ENCODE assay signal across 20 cellular contexts in the genomic region with DNA sequence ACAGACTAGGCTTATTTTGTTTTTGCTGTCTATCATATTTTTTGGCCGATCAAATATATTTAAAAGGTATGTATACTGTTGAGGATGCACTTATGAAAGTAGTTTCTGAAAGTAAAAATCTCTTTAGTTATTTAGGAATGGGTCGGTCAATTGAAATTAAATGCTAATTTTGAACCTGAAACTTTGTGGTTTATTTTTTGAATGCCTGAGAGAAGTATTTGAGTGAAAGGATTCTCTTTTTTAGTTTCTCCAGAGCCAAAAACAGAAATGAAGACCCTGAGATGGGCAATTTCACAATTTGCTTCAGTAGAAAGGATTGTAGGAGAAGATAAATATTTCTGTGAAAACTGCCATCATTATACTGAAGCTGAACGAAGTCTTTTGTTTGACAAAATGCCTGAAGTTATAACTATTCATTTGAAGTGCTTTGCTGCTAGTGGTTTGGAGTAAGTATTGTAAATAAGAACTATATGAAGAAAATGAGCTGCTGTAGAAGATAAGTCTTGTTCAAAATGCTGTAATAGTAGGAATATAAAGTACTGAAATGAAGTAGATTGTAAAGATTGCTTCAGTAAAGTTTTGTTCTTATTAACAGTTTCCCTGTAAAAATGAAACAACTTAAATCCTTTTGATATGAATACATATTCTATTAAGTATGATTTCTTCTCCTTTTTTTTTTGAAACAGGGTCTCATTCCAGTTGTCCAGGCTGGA.
"Had no signal": no experiment of that assay in that cellular context is flagged by ENCODE, and none has a peak within 500 bp of the region (broad histone marks: within the 10 kb centered on the region; RNA-seq: fewer than 3 reads in every experiment).

No MANE protein-coding gene starts in this region.

- DNase-seq: activated CD4-positive, CD25-positive, alpha-beta regulatory T cell; activated CD8-positive, alpha-beta memory T cell treated with anti-CD3 and anti-CD28 coated beads, Interleukin-2, amount 50 U/mL, for 48 hours; activated naive CD4-positive, alpha-beta T cell treated with Interleukin-2 at 50 U/mL for 16 hours; aorta; brain microvascular endothelial cell; heart left ventricle; kidney glomerular epithelial cell; left ventricle myocardium inferior; mammary epithelial cell; occipital lobe; posterior cingulate gyrus; retina; stimulated activated CD4-positive, alpha-beta T cell treated with anti-CD3 and anti-CD28 coated beads, Interleukin-1b, Interleukin-23, amount 100 ng/mL, for 48 hours; stimulated activated CD8-positive, alpha-beta memory T cell treated with anti-CD3 and anti-CD28 coated beads, Interleukin-4, amount 100 ng/mL, for 48 hours; stimulated activated naive CD8-positive, alpha-beta T cell treated with anti-CD3 and anti-CD28 coated beads, Interleukin-15, Interleukin-2, amounts not matched to agents 100 U/mL and 50 U/mL, for 24 hours; substantia nigra had no signal

- H3K27ac ChIP-seq: brain microvascular endothelial cell, coronary artery, gastroesophageal sphincter, heart left ventricle, left ventricle myocardium inferior, tibial nerve, vagina had no signal

- H3K9me3 ChIP-seq: gastroesophageal sphincter, heart left ventricle, left ventricle myocardium inferior, tibial nerve, vagina had no signal

- H3K4me3 ChIP-seq: coronary artery, gastroesophageal sphincter, heart left ventricle, left ventricle myocardium inferior, tibial nerve, vagina had no signal

- H3K4me1 ChIP-seq: left ventricle myocardium inferior, vagina had no signal

- ATAC-seq: gastroesophageal sphincter; heart left ventricle; stimulated activated naive CD8-positive, alpha-beta T cell treated with anti-CD3 and anti-CD28 coated beads, Interleukin-15, Interleukin-2, amounts not matched to agents 100 U/mL and 50 U/mL, for 24 hours had no signal

- H3K27me3 ChIP-seq: brain microvascular endothelial cell, gastroesophageal sphincter, heart left ventricle, tibial nerve, vagina had no signal
